Comparison of ENCODE assay signal across 17 cellular contexts in the genomic region with DNA sequence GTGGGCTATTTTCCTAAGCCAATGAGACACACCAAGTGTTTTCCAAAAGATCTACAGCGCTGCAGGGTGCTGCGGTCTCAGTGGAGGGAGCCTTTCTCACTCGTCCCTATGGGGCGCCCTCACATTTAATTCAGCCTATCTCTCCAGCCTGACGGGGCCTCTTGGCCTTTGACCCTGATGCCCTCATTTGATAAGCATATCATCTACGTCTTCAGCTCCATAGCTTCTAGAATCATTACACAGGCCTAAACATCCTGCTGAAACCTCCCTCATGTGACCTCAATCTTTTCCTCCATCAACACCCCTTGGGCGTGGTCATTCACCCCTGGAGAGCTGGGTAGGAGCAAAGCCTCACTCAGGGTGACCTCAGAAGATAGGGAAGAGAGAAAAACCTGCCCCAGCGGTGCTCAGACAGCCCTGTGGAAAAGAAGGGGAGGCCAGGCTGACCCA.
"Had no signal": no experiment of that assay in that cellular context is flagged by ENCODE, and none has a peak within 500 bp of the region (broad histone marks: within the 10 kb centered on the region; RNA-seq: fewer than 3 reads in every experiment).

No MANE protein-coding gene starts in this region.

- H3K4me2 ChIP-seq: SK-N-SH had no signal

- H3K4me3 ChIP-seq: MG63 had no signal

- H3K9me3 ChIP-seq: MG63, SK-N-SH had no signal

- H3K27ac ChIP-seq: RWPE1 had no signal

- H3K36me3 ChIP-seq: MG63 had no signal

- DNase-seq: Karpas-422, KG1, MG63, NCI-H1092, NCI-H1105 treated with DMSO at 0.1 percent for 48 hours, NCI-H1417 treated with DMSO at 0.1 percent for 48 hours, NCI-H146, NCI-H1694 treated with DMSO at 0.1 percent for 48 hours, NCI-H1930, NCI-H2081, NCI-H2107, NCI-H524, NCI-H526 treated with DMSO at 0.1 percent for 48 hours, NCI-H748 treated with DMSO at 0.1 percent for 48 hours, SHP77, SK-N-SH had no signal

- H3K9ac ChIP-seq: SK-N-SH had no signal

- H3K27me3 ChIP-seq: MG63 had no signal
